In genomic region chr7:88092676-88092999, GRCh38 we compare ENCODE assay signal across 16 cellular contexts.
DNase-seq lines count a peak whose midpoint lies in the region; ATAC-seq and TF ChIP-seq lines count a peak whose summit lies in the region.
"Had no signal": no experiment of that assay in that cellular context is flagged by ENCODE, and none has a peak within 500 bp of the region (broad histone marks: within the 10 kb centered on the region; RNA-seq: fewer than 3 reads in every experiment).

No MANE protein-coding gene starts in this region.

- H3F3A ChIP-seq in GM23338 (replicated peaks; ENCODE audit: low read depth), result no peaks in the 10 kb centered on the region

- no peak overlapping the region for H3K27ac Mint-ChIP-seq in GM23338
- H3K27ac Mint-ChIP-seq: endodermal cell had no signal

- peak; percentile 31 for DNase-seq in DMS53 (lab: John Stamatoyannopoulos, UW)
- DNase-seq in DMS53 treated with DMSO at 0.1 percent for 48 hours (lab: John Stamatoyannopoulos, UW; ENCODE audit: unreplicated experiment), result no peak
- peak; percentile 16 to 81 (median 69) for DNase-seq in NCI-H1417 (lab: John Stamatoyannopoulos, UW)
- peak; percentile 88 for DNase-seq in NCI-H2227 treated with DMSO at 0.1 percent for 48 hours (lab: John Stamatoyannopoulos, UW)
- peak; percentile 90 for DNase-seq in cerebellar cortex (ENCODE audit: low spot score)
- DNase-seq in esophagus squamous epithelium (lab: John Stamatoyannopoulos, UW), result no peak
- no peak for DNase-seq in GM23338 (ENCODE audit: low spot score)
- DNase-seq: 8988T; endodermal cell; heart right ventricle; IMR-90; MV-4-11; stimulated activated CD4-positive, alpha-beta T cell treated with anti-CD3 and anti-CD28 coated beads, Interleukin-12 subunit alpha, Interleukin-12 subunit beta, amount 100 ng/mL, for 4 hours; T-helper 1 cell; testis had no signal

- no peak for TF ChIP-seq POLR2A in esophagus squamous epithelium (IDR thresholded peaks at IDR 0.05)

- H3K27me3 Mint-ChIP-seq in GM23338 (ENCODE audit: insufficient read depth, low read depth, poor library complexity), result no peaks in the 10 kb centered on the region

- intact Hi-C loops in esophagus squamous epithelium (cut with DNase I), result no loop called here

- no peaks in the 10 kb centered on the region for H3K36me3 ChIP-seq in esophagus squamous epithelium
- H3K36me3 ChIP-seq in GM23338 (ENCODE audit: insufficient read depth), result no peaks in the 10 kb centered on the region
- H3K36me3 ChIP-seq: heart right ventricle had no signal

- H3K36me3 Mint-ChIP-seq in GM23338 (ENCODE audit: low read depth), result no peaks in the 10 kb centered on the region

- H3K4me3 ChIP-seq in esophagus squamous epithelium (no peak overlapping the region), GM23338 (no peak overlapping the region)
- H3K4me3 ChIP-seq: heart right ventricle, testis had no signal

- H3K9me3 ChIP-seq in esophagus squamous epithelium, result no peaks in the 10 kb centered on the region
- H3K9me3 ChIP-seq: heart right ventricle, testis had no signal

- H3K9me2 ChIP-seq in GM23338 (ENCODE audit: insufficient read depth), result no peaks in the 10 kb centered on the region

- TF ChIP-seq CTCF in esophagus squamous epithelium (IDR thresholded peaks at IDR 0.05) (no peak), GM23338 (conservative IDR thresholded peaks at IDR 0.05; ENCODE audit: low read depth in 2 of 2) (no peak)

- H3K9me3 Mint-ChIP-seq in GM23338, result no peaks in the 10 kb centered on the region
- H3K9me3 Mint-ChIP-seq: endodermal cell had no signal

- H3K27ac ChIP-seq in esophagus squamous epithelium, result no peak overlapping the region
- H3K27ac ChIP-seq in GM23338 (ENCODE audit: low read depth), result no peak overlapping the region
- H3K27ac ChIP-seq: heart right ventricle, testis had no signal

- H4K20me1 ChIP-seq in GM23338 (replicated peaks; ENCODE audit: insufficient read depth), result no peaks in the 10 kb centered on the region

- H3K79me2 ChIP-seq in GM23338 (replicated peaks; ENCODE audit: insufficient read depth), result no peaks in the 10 kb centered on the region

- no peak for ATAC-seq in GM23338
- ATAC-seq in HG02981 (IDR thresholded peaks at IDR 0.05; ENCODE audit: unreplicated experiment), result no peak
- ATAC-seq: heart right ventricle had no signal

- H3K4me3 Mint-ChIP-seq in GM23338, result no peak overlapping the region
- H3K4me3 Mint-ChIP-seq: endodermal cell had no signal

- H2AFZ ChIP-seq in GM23338, result no peak overlapping the region

- no peak overlapping the region for H3K4me2 ChIP-seq in GM23338

- H3K4me1 Mint-ChIP-seq in GM23338, result peaks cover 29% of the 10 kb centered on the region

- no peaks in the 10 kb centered on the region for H3K27me3 ChIP-seq in esophagus squamous epithelium
- no peaks in the 10 kb centered on the region for H3K27me3 ChIP-seq in GM23338 (ENCODE audit: insufficient read depth)
- H3K27me3 ChIP-seq: heart right ventricle, testis had no signal

- peaks cover 0 to 5% (median 0%) of the 10 kb centered on the region in 3 donors for H3K4me1 ChIP-seq in esophagus squamous epithelium
- no peaks in the 10 kb centered on the region for H3K4me1 ChIP-seq in GM23338 (ENCODE audit: insufficient read depth)
- H3K4me1 ChIP-seq: testis had no signal

TF ChIP-seq in GM23338, 12 proteins besides CTCF, POLR2A, EP300 and RAD21 (continues in another document):
- TF ChIP-seq STAT1 (IDR thresholded peaks at IDR 0.05; ENCODE audit: unreplicated experiment) (no peak), EZH2 (IDR thresholded peaks at IDR 0.05; ENCODE audit: low read depth, unreplicated experiment) (no peak), JUNB (IDR thresholded peaks at IDR 0.05; ENCODE audit: unreplicated experiment) (no peak), CREB1 (CRISPR knock-in tag; IDR thresholded peaks at IDR 0.05; ENCODE audit: low read depth) (no peak), POLR2AphosphoS5 (IDR thresholded peaks at IDR 0.05; ENCODE audit: low read depth) (no peak), ETS1 (IDR thresholded peaks at IDR 0.05) (no peak), EZH2phosphoT487 (IDR thresholded peaks at IDR 0.05; ENCODE audit: unreplicated experiment) (no peak), ZNF462 (CRISPR knock-in tag; IDR thresholded peaks at IDR 0.05) (no peak), ZNF331 (CRISPR knock-in tag; IDR thresholded peaks at IDR 0.05; ENCODE audit: low read depth) (no peak)

Comparison
In these comparisons a context has a peak if more than half of its experiments do, and no peak if none do; other contexts are left out.
1. DNase-seq: peak in DMS53 (single experiment), NCI-H1417 (3 of 3), NCI-H2227 treated with DMSO at 0.1 percent for 48 hours (single experiment) and cerebellar cortex (single experiment); none in DMS53 treated with DMSO at 0.1 percent for 48 hours (single experiment), esophagus squamous epithelium (single experiment) and GM23338 (single experiment).